ENCODE assay signal across 20 cellular contexts in genomic region chr11:85539740-85540139, GRCh38.
"Had no signal": no experiment of that assay in that cellular context is flagged by ENCODE, and none has a peak within 500 bp of the region (broad histone marks: within the 10 kb centered on the region; RNA-seq: fewer than 3 reads in every experiment).

No MANE protein-coding gene starts in this region.

- H3K9ac ChIP-seq: neural progenitor cell had no signal

- H3K27ac ChIP-seq: foreskin keratinocyte, lower lobe of right lung, neural progenitor cell, thyroid gland, upper lobe of right lung, WERI-Rb-1 had no signal

- H3K4me3 ChIP-seq: lower lobe of right lung, neural progenitor cell, thyroid gland, upper lobe of right lung had no signal

- H3K27me3 ChIP-seq: foreskin keratinocyte, neural progenitor cell, thyroid gland, upper lobe of right lung had no signal

- ATAC-seq: foreskin keratinocyte; left colon; lower lobe of right lung; naive thymus-derived CD4-positive, alpha-beta T cell; upper lobe of right lung had no signal

- DNase-seq: activated CD4-positive, alpha-beta T cell treated with anti-CD3 and anti-CD28 coated beads for 1 hour; activated CD4-positive, alpha-beta T cell treated with anti-CD3 and anti-CD28 coated beads, Interleukin-2, amount 50 U/mL, for 1 hour; activated gamma-delta T cell treated with Interleukin-2 at 50 U/mL for 16 hours; activated T-cell treated with anti-CD3 and anti-CD28 coated beads, Interleukin-2, amount 50 U/mL, for 1 hour; aorta; central memory CD4-positive, alpha-beta T cell; dermis blood vessel endothelial cell; effector CD8-positive, alpha-beta T cell; foreskin keratinocyte; hippocampal formation; left colon; lower lobe of right lung; naive thymus-derived CD4-positive, alpha-beta T cell; stimulated activated CD4-positive, alpha-beta T cell treated with anti-CD3 and anti-CD28 coated beads, Interleukin-12 subunit alpha, Interleukin-12 subunit beta, amount 100 ng/mL, for 4 hours; stimulated activated CD4-positive, alpha-beta T cell treated with anti-CD3 and anti-CD28 coated beads, Interleukin-4, amount 100 ng/mL, for 4 hours; T-helper 2 cell; thyroid gland; upper lobe of right lung; WERI-Rb-1 had no signal

- H3K36me3 ChIP-seq: lower lobe of right lung, neural progenitor cell, thyroid gland, upper lobe of right lung, WERI-Rb-1 had no signal

- H3K9me3 ChIP-seq: lower lobe of right lung, thyroid gland, upper lobe of right lung had no signal

- H3K4me2 ChIP-seq: neural progenitor cell had no signal

- H3K4me1 ChIP-seq: foreskin keratinocyte, lower lobe of right lung, upper lobe of right lung had no signal
